Comparison of ENCODE assay signal across 21 cellular contexts in genomic region chr7:131640686-131641085, GRCh38.
"Had no signal": no experiment of that assay in that cellular context is flagged by ENCODE, and none has a peak within 500 bp of the region (broad histone marks: within the 10 kb centered on the region; RNA-seq: fewer than 3 reads in every experiment).

No MANE protein-coding gene starts in this region.

- H3K4me3 Mint-ChIP-seq: dendritic cell treated with granulocyte-macrophage colony-stimulating factor and Interleukin-4, amounts not matched to agents 40 ng/mL and 50 ng/mL, for 4 days; effector memory CD8-positive, alpha-beta T cell; natural killer cell; stimulated activated effector memory CD8-positive, alpha-beta T cell treated with anti-CD3 and anti-CD28 coated beads, Interleukin-12 subunit alpha, Interleukin-12 subunit beta, amount 100 ng/mL, for 72 hours; type B pancreatic cell had no signal

- H3K36me3 Mint-ChIP-seq: natural killer cell; stimulated activated effector memory CD8-positive, alpha-beta T cell treated with anti-CD3 and anti-CD28 coated beads, Interleukin-12 subunit alpha, Interleukin-12 subunit beta, amount 100 ng/mL, for 72 hours; type B pancreatic cell had no signal

- H3K9me3 Mint-ChIP-seq: dendritic cell treated with granulocyte-macrophage colony-stimulating factor and Interleukin-4, amounts not matched to agents 40 ng/mL and 50 ng/mL, for 4 days; effector memory CD8-positive, alpha-beta T cell; natural killer cell; stimulated activated effector memory CD8-positive, alpha-beta T cell treated with anti-CD3 and anti-CD28 coated beads, Interleukin-12 subunit alpha, Interleukin-12 subunit beta, amount 100 ng/mL, for 72 hours; type B pancreatic cell had no signal

- ATAC-seq: effector memory CD8-positive, alpha-beta T cell; left lobe of liver; mucosa of descending colon; natural killer cell; right lobe of liver; stimulated activated naive CD8-positive, alpha-beta T cell treated with anti-CD3 and anti-CD28 coated beads, Interleukin-15, Interleukin-2, amounts not matched to agents 100 U/mL and 50 U/mL, for 24 hours had no signal

- DNase-seq: effector memory CD8-positive, alpha-beta T cell; esophagus squamous epithelium; foreskin melanocyte; head of caudate nucleus; hypothalamus; mammary epithelial cell; mucosa of descending colon; natural killer cell; occipital lobe; retina; right lobe of liver; stimulated activated CD4-positive, alpha-beta T cell treated with anti-CD3 and anti-CD28 coated beads, Interleukin-4, amount 100 ng/mL, for 1 hour; stimulated activated CD8-positive, alpha-beta memory T cell treated with anti-CD3 and anti-CD28 coated beads, Interleukin-4, amount 100 ng/mL, for 48 hours; stimulated activated naive CD8-positive, alpha-beta T cell treated with anti-CD3 and anti-CD28 coated beads, Interleukin-15, Interleukin-2, amounts not matched to agents 100 U/mL and 50 U/mL, for 24 hours; thyroid gland had no signal

- H3K27ac Mint-ChIP-seq: dendritic cell treated with granulocyte-macrophage colony-stimulating factor and Interleukin-4, amounts not matched to agents 40 ng/mL and 50 ng/mL, for 4 days; effector memory CD8-positive, alpha-beta T cell; natural killer cell; stimulated activated effector memory CD8-positive, alpha-beta T cell treated with anti-CD3 and anti-CD28 coated beads, Interleukin-12 subunit alpha, Interleukin-12 subunit beta, amount 100 ng/mL, for 72 hours; type B pancreatic cell had no signal

- H3K4me3 ChIP-seq: esophagus squamous epithelium, mucosa of descending colon, prostate gland, right lobe of liver, suprapubic skin, thyroid gland had no signal

- H3K4me1 Mint-ChIP-seq: natural killer cell; stimulated activated effector memory CD8-positive, alpha-beta T cell treated with anti-CD3 and anti-CD28 coated beads, Interleukin-12 subunit alpha, Interleukin-12 subunit beta, amount 100 ng/mL, for 72 hours had no signal
